In genomic region chr9:115042781-115043509, GRCh38 we compare ENCODE assay signal across 10 cellular contexts.
A peak's percentile ranks its signal among the peaks of the same experiment; 100 is the strongest.
DNase-seq lines count a peak whose midpoint lies in the region; ATAC-seq and TF ChIP-seq lines count a peak whose summit lies in the region.
"Had no signal": no experiment of that assay in that cellular context is flagged by ENCODE, and none has a peak within 500 bp of the region (broad histone marks: within the 10 kb centered on the region; RNA-seq: fewer than 3 reads in every experiment).

No MANE protein-coding gene starts in this region.

- peak; percentile 62 for DNase-seq in activated CD8-positive, alpha-beta memory T cell treated with anti-CD3 and anti-CD28 coated beads for 24 hours
- no peak for DNase-seq in activated CD8-positive, alpha-beta memory T cell treated with anti-CD3 and anti-CD28 coated beads, Interleukin-2, amount 50 U/mL, for 48 hours
- peak; percentile 23 to 48 for DNase-seq in stimulated activated CD8-positive, alpha-beta memory T cell treated with anti-CD3 and anti-CD28 coated beads, Interleukin-7, amount 100 ng/mL, for 48 hours (ENCODE audit: extremely low read depth in 1 of 2, low read depth in 1 of 2)
- DNase-seq in DMS79 (lab: John Stamatoyannopoulos, UW) (no peak), HFFc6 (no peak)
- DNase-seq: dermis blood vessel endothelial cell, Karpas-422 had no signal

- no peak overlapping the region for H3K4me3 Mint-ChIP-seq in activated naive CD8-positive, alpha-beta T cell
- no peak overlapping the region for H3K4me3 Mint-ChIP-seq in HFFc6

- peaks cover 6% of the 10 kb centered on the region for H3K27me3 Mint-ChIP-seq in activated naive CD8-positive, alpha-beta T cell
- H3K27me3 Mint-ChIP-seq in HFFc6 (ENCODE audit: insufficient read depth): no peaks in the 10 kb centered on the region; the same call in 1 of the 2 replicates

- no peaks in the 10 kb centered on the region for H3K9me3 Mint-ChIP-seq in activated naive CD8-positive, alpha-beta T cell (ENCODE audit: low read depth)
- no peaks in the 10 kb centered on the region for H3K9me3 Mint-ChIP-seq in HFFc6

- no peak for TF ChIP-seq CTCF in HFFc6 (IDR thresholded peaks at IDR 0.05)

- no peaks in the 10 kb centered on the region for H3K36me3 Mint-ChIP-seq in activated naive CD8-positive, alpha-beta T cell
- H3K36me3 Mint-ChIP-seq in HFFc6 (ENCODE audit: low read depth): peaks cover 50% of the 10 kb centered on the region

- H3K4me1 Mint-ChIP-seq in activated naive CD8-positive, alpha-beta T cell (ENCODE audit: low read depth): peaks cover 14% of the 10 kb centered on the region
- H3K4me1 Mint-ChIP-seq in HFFc6 (ENCODE audit: low read depth): no peaks in the 10 kb centered on the region

- ATAC-seq in HG02885 (IDR thresholded peaks at IDR 0.05; ENCODE audit: poor library complexity, unreplicated experiment): peak; percentile 90
- ATAC-seq in GM18873 (IDR thresholded peaks at IDR 0.05; ENCODE audit: low FRiP score, unreplicated experiment): no peak

- peak overlapping the region; percentile 37 for H3K27ac Mint-ChIP-seq in activated naive CD8-positive, alpha-beta T cell
- no peak overlapping the region for H3K27ac Mint-ChIP-seq in HFFc6

Comparison
In these comparisons a context has a peak if more than half of its experiments do, and no peak if none do; other contexts are left out.
1. DNase-seq: peak in activated CD8-positive, alpha-beta memory T cell treated with anti-CD3 and anti-CD28 coated beads for 24 hours (single experiment) and stimulated activated CD8-positive, alpha-beta memory T cell treated with anti-CD3 and anti-CD28 coated beads, Interleukin-7, amount 100 ng/mL, for 48 hours (2 of 2); none in activated CD8-positive, alpha-beta memory T cell treated with anti-CD3 and anti-CD28 coated beads, Interleukin-2, amount 50 U/mL, for 48 hours (single experiment), DMS79 (single experiment) and HFFc6 (single experiment).